Comparison of ENCODE assay signal across 8 cellular contexts in the genomic region with DNA sequence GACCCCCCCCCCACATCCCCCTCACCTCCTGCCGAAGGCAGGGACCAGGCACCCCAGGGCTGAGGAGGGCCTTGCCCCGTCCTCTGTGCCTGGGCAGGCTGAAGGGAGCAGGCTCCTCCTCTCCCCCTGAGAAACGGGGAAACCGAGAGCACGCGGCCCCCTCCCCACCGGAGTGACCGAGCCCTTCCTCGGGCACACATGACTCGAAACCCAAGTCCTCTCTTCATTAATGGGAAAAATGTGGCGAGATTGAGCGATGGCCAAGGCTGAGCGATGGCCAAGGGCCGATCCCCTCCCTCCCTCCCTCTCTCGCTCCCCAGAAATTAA. TPM values are rescaled to one million over a fixed set of nuclear protein-coding genes. Genes with fewer than 3 reads are reported as not detected.
DNase-seq lines count a peak whose midpoint lies in the region; ATAC-seq and TF ChIP-seq lines count a peak whose summit lies in the region.

No MANE protein-coding gene starts in this region.

- peak overlapping the region; percentile 67 for H3K4me3 ChIP-seq in GM23248
- peak overlapping the region; percentile 49 for H3K4me3 ChIP-seq in right cardiac atrium (ENCODE audit: low read length)
- peak overlapping the region; percentile 40 to 64 (median 59) for H3K4me3 ChIP-seq in sigmoid colon

- no peaks in the 10 kb centered on the region; the same call in 1 of the 2 replicates for H3F3A ChIP-seq in GM23248 (ENCODE audit: insufficient read depth)

- H3K27ac Mint-ChIP-seq in activated T-helper 17 cell treated with anti-CD3 and anti-CD28 coated beads, Interleukin-2, amount 50 U/mL, for 72 hours: no peak overlapping the region

- no peak for ATAC-seq in activated T-helper 17 cell treated with anti-CD3 and anti-CD28 coated beads, Interleukin-2, amount 50 U/mL, for 72 hours (replicated peaks)
- ATAC-seq in right cardiac atrium (peak; percentile 2 to 12), HG02588 (IDR thresholded peaks at IDR 0.05; ENCODE audit: unreplicated experiment) (no peak), HG02981 (IDR thresholded peaks at IDR 0.05; ENCODE audit: unreplicated experiment) (no peak), sciatic nerve (no peak)

- peak overlapping the region; percentile 72 for H2AFZ ChIP-seq in GM23248

- H3K27me3 Mint-ChIP-seq in activated T-helper 17 cell treated with anti-CD3 and anti-CD28 coated beads, Interleukin-2, amount 50 U/mL, for 72 hours: peaks cover 18% of the 10 kb centered on the region

- H3K4me1 ChIP-seq in GM23248 (ENCODE audit: insufficient read depth): peaks cover 24% of the 10 kb centered on the region
- H3K4me1 ChIP-seq in right cardiac atrium (ENCODE audit: control insufficient read depth, insufficient read depth, low read length): no peaks in the 10 kb centered on the region
- peaks cover 0 to 75% (median 55%) of the 10 kb centered on the region in 4 donors for H3K4me1 ChIP-seq in sigmoid colon

- TF ChIP-seq POLR2A in sigmoid colon (IDR thresholded peaks at IDR 0.05): no peak

- no peaks in the 10 kb centered on the region for H3K9me3 Mint-ChIP-seq in activated T-helper 17 cell treated with anti-CD3 and anti-CD28 coated beads, Interleukin-2, amount 50 U/mL, for 72 hours

- no peaks in the 10 kb centered on the region for H4K20me1 ChIP-seq in GM23248 (ENCODE audit: insufficient read depth)

- no peak for TF ChIP-seq CTCF in sigmoid colon (IDR thresholded peaks at IDR 0.05)

- no peaks in the 10 kb centered on the region for H3K36me3 Mint-ChIP-seq in activated T-helper 17 cell treated with anti-CD3 and anti-CD28 coated beads, Interleukin-2, amount 50 U/mL, for 72 hours (ENCODE audit: low read depth)

- WGBS in GM23248 (ENCODE audit: low coverage in 1 of 2, low lambda C conversion rate in 2 of 2, missing lambda C conversion rate in 2 of 2), 2 experiments: 1 to 2% methylated on average over 10 to 15 of the region's 15 CpGs
- WGBS in right cardiac atrium: 3% methylated on average over 15 of the region's 15 CpGs
- WGBS in sigmoid colon, 2 donors: 2 to 10% methylated on average over 15 of the region's 15 CpGs

- in situ Hi-C loops in GM23248 (cut with MboI): no loop called here

- H3K9ac ChIP-seq in GM23248: peak overlapping the region; percentile 70

- no peaks in the 10 kb centered on the region for H3K79me2 ChIP-seq in GM23248 (ENCODE audit: insufficient read depth)

- H3K27ac ChIP-seq in GM23248 (peak overlapping the region; percentile 52), right cardiac atrium (ENCODE audit: low read length) (no peak overlapping the region), sigmoid colon (peak overlapping the region; percentile 79 to 89 (median 79))

- no peak for TF ChIP-seq EP300 in sigmoid colon (IDR thresholded peaks at IDR 0.05)

- H3K9me3 ChIP-seq in GM23248 (ENCODE audit: low read depth) (no peaks in the 10 kb centered on the region), right cardiac atrium (ENCODE audit: control insufficient read depth, low read length) (no peaks in the 10 kb centered on the region), sigmoid colon (no peaks in the 10 kb centered on the region)

- H3K4me2 ChIP-seq in GM23248 (ENCODE audit: unreplicated experiment): peak overlapping the region; percentile 82

- peak overlapping the region; percentile 37 for H3K4me3 Mint-ChIP-seq in activated T-helper 17 cell treated with anti-CD3 and anti-CD28 coated beads, Interleukin-2, amount 50 U/mL, for 72 hours

- intact Hi-C loops in right cardiac atrium (cut with DNase I) (loop anchor here in 1 of 4 donors (5.0 kb wide), 1 partner anchor 159 kb away; no protein-coding TSS in a partner anchor), sigmoid colon (cut with DNase I) (no loop called here), sciatic nerve (cut with DNase I) (loop anchor here (5.0 kb wide), 1 partner anchor 149 kb away; no protein-coding TSS in a partner anchor)

- no peak for DNase-seq in GM23248
- no peak for DNase-seq in right cardiac atrium
- no peak for DNase-seq in sigmoid colon
- DNase-seq in HPDE6-E6E7 (ENCODE audit: extremely low spot score): no peak
- no peak for DNase-seq in sciatic nerve (ENCODE audit: low spot score)

- no peaks in the 10 kb centered on the region for H3K4me1 Mint-ChIP-seq in activated T-helper 17 cell treated with anti-CD3 and anti-CD28 coated beads, Interleukin-2, amount 50 U/mL, for 72 hours

- H3K36me3 ChIP-seq in GM23248 (ENCODE audit: low read depth): no peaks in the 10 kb centered on the region
- H3K36me3 ChIP-seq in sigmoid colon: peaks cover 0 to 8% (median 4%) of the 10 kb centered on the region in 4 donors

- no peaks in the 10 kb centered on the region for H3K27me3 ChIP-seq in GM23248 (replicated peaks; ENCODE audit: insufficient read depth)
- no peaks in the 10 kb centered on the region for H3K27me3 ChIP-seq in right cardiac atrium (ENCODE audit: control insufficient read depth, insufficient read depth)
- no peaks in the 10 kb centered on the region for H3K27me3 ChIP-seq in sigmoid colon

- no peaks in the 10 kb centered on the region for H3K9me2 ChIP-seq in GM23248 (ENCODE audit: insufficient read depth)

RNA-seq across cellular contexts. Expression of gene EPHB3, which starts 7.0 kb away (rescaled TPM):
- total RNA-seq in GM23248 (2014; rRNA removed; shearing (Covaris generic)): 3.0 and 16.9 TPM in 2 replicates
- polyA plus RNA-seq in GM23248 (2016; fragmentation: Nextera tagmentation; extraction: Ambion mirVana): 1.6 and 1.7 TPM in 2 replicates
- total RNA-seq in activated T-helper 17 cell treated with anti-CD3 and anti-CD28 coated beads, Interleukin-2, amount 50 U/mL, for 72 hours: under 1 TPM in 1 of 2 donors, not detected in 1; 0.11 TPM
- total RNA-seq in right cardiac atrium: 1 to 10 TPM; 1.3 to 3.4 (median 2.9) TPM
- polyA plus RNA-seq in right cardiac atrium: 0.52 TPM
- 1 to 10 TPM; 1.8 to 2.8 (median 2.2) TPM for total RNA-seq in sigmoid colon
- 10 to 100 TPM in 1 of 3 donors, 1 to 10 TPM in 2; 1.6 to 20.2 (median 1.8) TPM for polyA plus RNA-seq in sigmoid colon
- total RNA-seq in sciatic nerve: 15.2 TPM

Comparison
In these comparisons a context has a peak if more than half of its experiments do, and no peak if none do; other contexts are left out.
1. ATAC-seq: peak in right cardiac atrium (2 of 2); none in activated T-helper 17 cell treated with anti-CD3 and anti-CD28 coated beads, Interleukin-2, amount 50 U/mL, for 72 hours (single experiment), HG02588 (single experiment), HG02981 (single experiment) and sciatic nerve (single experiment).
2. Peak in every context shown above with its lines, with median percentiles within 50 percentile points of each other: H3K4me3 ChIP-seq.